ENCODE assay signal across 17 cellular contexts in the genomic region with DNA sequence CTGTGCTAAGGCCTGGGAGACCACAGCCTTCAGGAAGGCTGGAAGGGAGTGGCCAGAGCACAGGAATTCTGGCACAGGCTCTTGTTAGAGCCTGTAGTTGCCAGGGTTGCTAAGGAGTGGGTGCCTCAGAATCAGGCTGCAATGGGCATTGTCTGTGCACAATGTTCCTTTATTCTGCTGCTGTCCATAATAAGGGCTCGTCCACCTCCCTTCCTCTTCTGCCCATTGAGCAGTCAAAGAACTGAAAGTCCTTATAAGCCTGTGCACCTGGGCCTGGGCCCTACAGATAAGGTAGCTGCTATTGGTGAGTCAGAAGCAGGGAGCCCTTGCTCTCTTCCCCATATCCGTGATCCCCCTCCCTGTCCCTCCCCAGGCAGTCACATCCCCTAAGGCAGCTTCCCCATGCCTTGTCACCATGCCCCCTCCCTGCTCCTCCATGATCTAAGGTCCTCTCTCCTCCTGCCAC. TPM values are rescaled to one million over a fixed set of nuclear protein-coding genes. Genes with fewer than 3 reads are reported as not detected.
DNase-seq lines count a peak whose midpoint lies in the region; ATAC-seq, FAIRE-seq and TF ChIP-seq lines count a peak whose summit lies in the region.
"Had no signal": no experiment of that assay in that cellular context is flagged by ENCODE, and none has a peak within 500 bp of the region (broad histone marks: within the 10 kb centered on the region; RNA-seq: fewer than 3 reads in every experiment).

No MANE protein-coding gene starts in this region.

- no peaks in the 10 kb centered on the region for H3K9me3 ChIP-seq in PC-3 (ENCODE audit: low read length)
- no peaks in the 10 kb centered on the region for H3K9me3 ChIP-seq in iPS-15b (ENCODE audit: control insufficient read depth, insufficient read depth, low read length)
- no peaks in the 10 kb centered on the region for H3K9me3 ChIP-seq in CD4-positive, alpha-beta T cell (ENCODE audit: control insufficient read depth, low read length)

- FAIRE-seq in bronchial epithelial cell (lab: Jason Lieb, UNC), result no peak
- FAIRE-seq: D721Med, GM19239, RCC 7860 had no signal

- no peaks in the 10 kb centered on the region for H3K36me3 Mint-ChIP-seq in CD4-positive, alpha-beta T cell (ENCODE audit: low read depth)

- H3K4me2 ChIP-seq in PC-3 (ENCODE audit: low read length), result no peak overlapping the region

- BruUV-seq in PC-3 (replicated peaks; lab: Mats Ljungman, UMichigan), result no TSS peak

- H3K9me3 Mint-ChIP-seq in CD4-positive, alpha-beta T cell, result no peaks in the 10 kb centered on the region
- H3K9me3 Mint-ChIP-seq: activated B cell treated with CpG ODN at 0.5 μM for 24 hours; activated T-cell treated with anti-CD3 and anti-CD28 coated beads, Interleukin-2, amount 50 U/mL, for 24 hours; H9 had no signal

- no peak overlapping the region for H3K9ac ChIP-seq in PC-3 (ENCODE audit: low read length)
- H3K9ac ChIP-seq in iPS-15b (ENCODE audit: low read depth, low read length), result peak overlapping the region; percentile 37

- H3K4me3 ChIP-seq in PC-3 (ENCODE audit: low read length) (no peak overlapping the region), bronchial epithelial cell (ENCODE audit: low read depth, low read length) (no peak overlapping the region), iPS-15b (ENCODE audit: low read depth, low read length) (no peak overlapping the region)

- H3K4me3 Mint-ChIP-seq in CD4-positive, alpha-beta T cell, result no peak overlapping the region
- H3K4me3 Mint-ChIP-seq: activated B cell treated with CpG ODN at 0.5 μM for 24 hours; activated T-cell treated with anti-CD3 and anti-CD28 coated beads, Interleukin-2, amount 50 U/mL, for 24 hours; H9 had no signal

- no peak overlapping the region for H3K27ac Mint-ChIP-seq in CD4-positive, alpha-beta T cell
- H3K27ac Mint-ChIP-seq: activated B cell treated with CpG ODN at 0.5 μM for 24 hours; activated T-cell treated with anti-CD3 and anti-CD28 coated beads, Interleukin-2, amount 50 U/mL, for 24 hours; progenitor cell of endocrine pancreas had no signal

- TF ChIP-seq CTCF in PC-3 (conservative IDR thresholded peaks at IDR 0.05; ENCODE audit: low read depth, low read length) (no peak), bronchial epithelial cell (IDR thresholded peaks at IDR 0.05; ENCODE audit: insufficient read depth, low read length, severe bottlenecking) (no peak)
- TF ChIP-seq CTCF in CD4-positive, alpha-beta T cell (IDR thresholded peaks at IDR 0.05), result no peak

- H3K36me3 ChIP-seq in PC-3 (ENCODE audit: low read depth, low read length) (no peaks in the 10 kb centered on the region), bronchial epithelial cell (ENCODE audit: control insufficient read depth, insufficient read depth, low read length) (no peaks in the 10 kb centered on the region), iPS-15b (ENCODE audit: control insufficient read depth, insufficient read depth, low read length) (no peaks in the 10 kb centered on the region)

- intact Hi-C loops in PC-3 (cut with micrococcal nuclease), result no loop called here
- intact Hi-C loops in CD4-positive, alpha-beta T cell (cut with DNase I, micrococcal nuclease), result no loop called here

- H3K27me3 ChIP-seq in PC-3 (ENCODE audit: low read length), result no peaks in the 10 kb centered on the region
- no peaks in the 10 kb centered on the region for H3K27me3 ChIP-seq in bronchial epithelial cell (ENCODE audit: control insufficient read depth, insufficient read depth, low read length)
- H3K27me3 ChIP-seq in iPS-15b (ENCODE audit: control insufficient read depth, insufficient read depth, low read length), result no peaks in the 10 kb centered on the region
- no peaks in the 10 kb centered on the region for H3K27me3 ChIP-seq in CD4-positive, alpha-beta T cell (ENCODE audit: control insufficient read depth, insufficient read depth, low read length)

- ATAC-seq in PC-3 (peak; percentile 31), HG02840 (IDR thresholded peaks at IDR 0.05; ENCODE audit: low FRiP score, unreplicated experiment) (no peak)
- ATAC-seq in CD4-positive, alpha-beta T cell (ENCODE audit: poor library complexity), result no peak
- ATAC-seq: left lobe of liver had no signal

- H3K4me1 ChIP-seq in PC-3 (ENCODE audit: insufficient read depth, low read length) (no peaks in the 10 kb centered on the region), iPS-15b (ENCODE audit: control insufficient read depth, insufficient read depth, low read length) (no peaks in the 10 kb centered on the region)

- no peaks in the 10 kb centered on the region for H3K79me2 ChIP-seq in PC-3 (ENCODE audit: low read length)

- no peaks in the 10 kb centered on the region for H3K4me1 Mint-ChIP-seq in CD4-positive, alpha-beta T cell (ENCODE audit: low read depth)
- H3K4me1 Mint-ChIP-seq: activated B cell treated with CpG ODN at 0.5 μM for 24 hours had no signal

- H3K27ac ChIP-seq in PC-3 (ENCODE audit: low read length) (no peak overlapping the region), substantia nigra (ENCODE audit: low read depth, low read length, poor library complexity, severe bottlenecking) (peak overlapping the region; percentile 95)
- no peak overlapping the region for H3K27ac ChIP-seq in CD4-positive, alpha-beta T cell (ENCODE audit: low read depth, low read length)

- no peak overlapping the region for H2AFZ ChIP-seq in PC-3 (ENCODE audit: low read length)

- peaks cover 4% of the 10 kb centered on the region for H3K27me3 Mint-ChIP-seq in CD4-positive, alpha-beta T cell
- H3K27me3 Mint-ChIP-seq: activated T-cell treated with anti-CD3 and anti-CD28 coated beads, Interleukin-2, amount 50 U/mL, for 24 hours had no signal

- CTCF ChIA-PET in PC-3 (lab: Charles Lee), result no interaction called here
- CTCF ChIA-PET in CD4-positive, alpha-beta T cell (lab: Charles Lee), result no interaction called here

- DNase-seq in PC-3, result no peak
- DNase-seq in bronchial epithelial cell (ENCODE audit: low read depth), result peak; percentile 50
- DNase-seq in substantia nigra (lab: John Stamatoyannopoulos, UW), result peak in 39 of 49 donors; percentile 11 to 83 (median 50)
- no peak for DNase-seq in activated effector memory CD4-positive, alpha-beta T cell treated with Interleukin-2 at 50 U/mL for 16 hours
- no peak for DNase-seq in activated naive CD4-positive, alpha-beta T cell treated with Interleukin-2 at 50 U/mL for 16 hours
- no peak for DNase-seq in CD4-positive, alpha-beta T cell
- DNase-seq: activated B cell treated with CpG ODN at 0.5 μM for 24 hours; activated T-cell treated with anti-CD3 and anti-CD28 coated beads, Interleukin-2, amount 50 U/mL, for 24 hours; H9 had no signal

- H3K9me2 ChIP-seq in PC-3 (replicated peaks; ENCODE audit: low read length), result no peaks in the 10 kb centered on the region

- H3F3A ChIP-seq in PC-3 (ENCODE audit: low read length, unreplicated experiment), result no peaks in the 10 kb centered on the region

- no peaks in the 10 kb centered on the region for H4K20me1 ChIP-seq in PC-3 (ENCODE audit: low read length)

- POLR2A ChIA-PET in PC-3 (lab: Charles Lee; ENCODE audit: unreplicated experiment), result no interaction called here
- POLR2A ChIA-PET in CD4-positive, alpha-beta T cell (lab: Charles Lee), result no interaction called here

RNA-seq across cellular contexts. Expression of a gene that starts 5.4 kb away (rescaled TPM):
- total RNA-seq in PC-3 (2014; rRNA removed) (0.04 TPM in 1 of 2 replicates, not detected in the other), bronchial epithelial cell (under 0.01 and 0.26 TPM in 2 replicates)
- not detected for total RNA-seq in CD4-positive, alpha-beta T cell
- total RNA-seq: activated B cell treated with CpG ODN at 0.5 μM for 24 hours, fibroblast of lung, H9, left lobe of liver, progenitor cell of endocrine pancreas had no signal

RNA-seq across cellular contexts. Expression of a gene that starts 24.1 kb away (rescaled TPM):
- 2.2 TPM in 2 replicates for total RNA-seq in PC-3 (2014; rRNA removed)
- total RNA-seq in bronchial epithelial cell, result 2.4 and 3.8 TPM in 2 replicates
- total RNA-seq in CD4-positive, alpha-beta T cell, result 10 to 100 TPM; 11.4 to 12.9 TPM

RNA-seq across cellular contexts. Expression of a gene that starts 24.8 kb away (rescaled TPM):
- total RNA-seq in PC-3 (2014; rRNA removed) (18.7 and 25.1 TPM in 2 replicates), bronchial epithelial cell (25.5 and 29.5 TPM in 2 replicates)
- 10 to 100 TPM; 22.4 to 25.7 TPM for total RNA-seq in CD4-positive, alpha-beta T cell

RNA-seq across cellular contexts. Expression of a gene that starts 49.2 kb away (rescaled TPM):
- total RNA-seq in PC-3 (2014; rRNA removed) (6.3 and 9.4 TPM in 2 replicates), bronchial epithelial cell (7.9 and 8.4 TPM in 2 replicates)
- total RNA-seq in CD4-positive, alpha-beta T cell, result under 1 TPM; 0.25 to 0.31 TPM

Comparison
In these comparisons a context has a peak if more than half of its experiments do, and no peak if none do; other contexts are left out.
1. DNase-seq: peak in bronchial epithelial cell (single experiment) and substantia nigra (39 of 49); none in PC-3 (single experiment), activated effector memory CD4-positive, alpha-beta T cell treated with Interleukin-2 at 50 U/mL for 16 hours (single experiment), activated naive CD4-positive, alpha-beta T cell treated with Interleukin-2 at 50 U/mL for 16 hours (single experiment) and CD4-positive, alpha-beta T cell (0 of 10).